8 cellular contexts compared by ENCODE assay signal in genomic region chr19:4011430-4011829, GRCh38. TPM values are rescaled to one million over a fixed set of nuclear protein-coding genes. Genes with fewer than 3 reads are reported as not detected.
DNase-seq lines count a peak whose midpoint lies in the region; ATAC-seq, FAIRE-seq and TF ChIP-seq lines count a peak whose summit lies in the region.
"Not testable (repeated sequence)": the region's sequence is repeated elsewhere in the genome, so short reads cannot be mapped to it uniquely, and the experiment has no call there.

No MANE protein-coding gene starts in this region.

- peak overlapping the region; percentile 51 for H3K4me3 Mint-ChIP-seq in CD4-positive, alpha-beta T cell
- peak overlapping the region; percentile 34 for H3K4me3 Mint-ChIP-seq in T-helper 1 cell treated with Interleukin-12 subunit alpha and Interleukin-12 subunit beta and Interleukin-4 antibody, amounts not matched to agents 30 μg/mL and 1 μg/mL, for 36 hours
- H3K4me3 Mint-ChIP-seq in endodermal cell, result not testable (repeated sequence)
- peak overlapping the region; percentile 79 for H3K4me3 Mint-ChIP-seq in nephron progenitor cell

- H3K27ac ChIP-seq in CD4-positive, alpha-beta T cell (ENCODE audit: low read depth, low read length); GM12878 (ENCODE audit: control insufficient read depth, insufficient read depth); endodermal cell (ENCODE audit: low read depth, low read length): not testable (repeated sequence)
- peak overlapping the region; percentile 38 for H3K27ac ChIP-seq in layer of hippocampus (ENCODE audit: low read depth, low read length)
- peak overlapping the region in 3 of 4 donors; percentile 96 to 99 (median 98) for H3K27ac ChIP-seq in sigmoid colon
- peak overlapping the region in 3 of 4 donors; percentile 55 to 99 (median 89) for H3K27ac ChIP-seq in tibial nerve

- not testable (repeated sequence) for TF ChIP-seq RAD21 in GM12878 (IDR thresholded peaks at IDR 0.05; ENCODE audit: insufficient read depth, low read depth, low read length)

- 98% methylated on average over 6 of the region's 6 CpGs for WGBS in GM12878 (ENCODE audit: insufficient coverage, insufficient replicate concordance, low lambda C conversion rate, missing lambda C conversion rate)
- WGBS in endodermal cell (ENCODE audit: insufficient coverage in 1 of 2, insufficient read length in 1 of 2), 2 experiments, result 95 to 100% methylated on average over 4 to 6 of the region's 6 CpGs
- 66 to 80% methylated on average over 6 of the region's 6 CpGs for WGBS in sigmoid colon, 2 donors
- 66 to 68% methylated on average over 6 of the region's 6 CpGs for WGBS in tibial nerve, 2 donors

- not testable (repeated sequence) for H3K9me3 Mint-ChIP-seq in CD4-positive, alpha-beta T cell; T-helper 1 cell treated with Interleukin-12 subunit alpha and Interleukin-12 subunit beta and Interleukin-4 antibody, amounts not matched to agents 30 μg/mL and 1 μg/mL, for 36 hours; endodermal cell; nephron progenitor cell

- BruUV-seq in GM12878 (replicated peaks; lab: Mats Ljungman, UMichigan), result not testable (repeated sequence)

- not testable (repeated sequence) for H3K27ac Mint-ChIP-seq in CD4-positive, alpha-beta T cell; T-helper 1 cell treated with Interleukin-12 subunit alpha and Interleukin-12 subunit beta and Interleukin-4 antibody, amounts not matched to agents 30 μg/mL and 1 μg/mL, for 36 hours
- H3K27ac Mint-ChIP-seq in endodermal cell (peak overlapping the region; percentile 62), nephron progenitor cell (peak overlapping the region; percentile 79)

- not testable (repeated sequence) for H3K9me3 ChIP-seq in CD4-positive, alpha-beta T cell (ENCODE audit: control insufficient read depth, low read length); GM12878 (replicated peaks; ENCODE audit: control insufficient read depth, insufficient read depth, low read length); endodermal cell (ENCODE audit: control insufficient read depth, low read length); sigmoid colon; tibial nerve

- H3K4me2 ChIP-seq in GM12878 (ENCODE audit: control insufficient read depth, insufficient read depth), result 0 out of 2 replicates have a peak overlapping the region, but pooled peaks have one; percentile 25

- H3K9ac ChIP-seq in GM12878 (ENCODE audit: control insufficient read depth, insufficient read depth, low read length); endodermal cell (ENCODE audit: extremely low read depth, low read length, poor library complexity, severe bottlenecking): not testable (repeated sequence)

- in situ Hi-C loops in GM12878 (cut with MboI), result not testable (repeated sequence)

- H4K20me1 ChIP-seq in GM12878 (ENCODE audit: control insufficient read depth, insufficient read depth), result not testable (repeated sequence)

- RAD21 ChIA-PET in GM12878 (lab: Charles Lee; ENCODE audit: unreplicated experiment), result not testable (repeated sequence)

- not testable (repeated sequence) for DNase-seq in CD4-positive, alpha-beta T cell; GM12878 (ENCODE audit: low read depth, low spot score); endodermal cell; nephron progenitor cell; sigmoid colon; tibial nerve (ENCODE audit: low spot score in 2 of 2)

- peaks cover 25% of the 10 kb centered on the region for H3K4me1 Mint-ChIP-seq in CD4-positive, alpha-beta T cell (ENCODE audit: low read depth)
- peaks cover 14% of the 10 kb centered on the region for H3K4me1 Mint-ChIP-seq in T-helper 1 cell treated with Interleukin-12 subunit alpha and Interleukin-12 subunit beta and Interleukin-4 antibody, amounts not matched to agents 30 μg/mL and 1 μg/mL, for 36 hours (ENCODE audit: low read depth)
- H3K4me1 Mint-ChIP-seq in endodermal cell (peaks cover 12% of the 10 kb centered on the region), nephron progenitor cell (peaks cover 70% of the 10 kb centered on the region)

- H3K79me2 ChIP-seq in GM12878 (ENCODE audit: control insufficient read depth, insufficient read depth, low read length), result peaks cover 34% of the 10 kb centered on the region

- intact Hi-C loops in CD4-positive, alpha-beta T cell (cut with DNase I, micrococcal nuclease); GM12878 (cut with micrococcal nuclease; ENCODE audit: unreplicated experiment); sigmoid colon (cut with DNase I): not testable (repeated sequence)

- not testable (repeated sequence) for H2AFZ ChIP-seq in GM12878 (ENCODE audit: control insufficient read depth, low read depth, low read length)

- CTCF ChIA-PET in CD4-positive, alpha-beta T cell (lab: Charles Lee); GM12878 (lab: Yijun Ruan, JAX): not testable (repeated sequence)

- not testable (repeated sequence) for TF ChIP-seq CTCF in CD4-positive, alpha-beta T cell (IDR thresholded peaks at IDR 0.05); GM12878 (IDR thresholded peaks at IDR 0.05 in 2 of 3, conservative IDR thresholded peaks at IDR 0.05 in 1 of 3; ENCODE audit: control insufficient read depth in 2 of 3, extremely low read depth in 1 of 3, insufficient read depth in 1 of 3, low read depth in 3 of 3, low read length in 3 of 3); endodermal cell (conservative IDR thresholded peaks at IDR 0.05); nephron progenitor cell (IDR thresholded peaks at IDR 0.05); sigmoid colon (IDR thresholded peaks at IDR 0.05); tibial nerve (IDR thresholded peaks at IDR 0.05)

- not testable (repeated sequence) for H3K27me3 Mint-ChIP-seq in CD4-positive, alpha-beta T cell; T-helper 1 cell treated with Interleukin-12 subunit alpha and Interleukin-12 subunit beta and Interleukin-4 antibody, amounts not matched to agents 30 μg/mL and 1 μg/mL, for 36 hours (ENCODE audit: low read depth); endodermal cell (ENCODE audit: insufficient read depth); nephron progenitor cell (ENCODE audit: low read depth, poor library complexity)

- H3K36me3 ChIP-seq in GM12878 (ENCODE audit: control insufficient read depth in 2 of 2, insufficient read depth in 2 of 2, low read length in 1 of 2), result peaks cover 0 to 15% of the 10 kb centered on the region in 2 experiments; a peak in 2 of 4 replicates
- H3K36me3 ChIP-seq in endodermal cell (ENCODE audit: control insufficient read depth, insufficient read depth, low read length), result peaks cover 15% of the 10 kb centered on the region
- peaks cover 7 to 19% (median 13%) of the 10 kb centered on the region in 4 donors for H3K36me3 ChIP-seq in sigmoid colon
- H3K36me3 ChIP-seq in tibial nerve, result peaks cover 3 to 36% (median 12%) of the 10 kb centered on the region in 3 donors

- TF ChIP-seq EP300 in GM12878 (IDR thresholded peaks at IDR 0.05; ENCODE audit: borderline replicate concordance in 1 of 2, control insufficient read depth in 1 of 2, low read depth in 2 of 2, low read length in 2 of 2); sigmoid colon (IDR thresholded peaks at IDR 0.05); tibial nerve (IDR thresholded peaks at IDR 0.05): not testable (repeated sequence)

- SMC1A ChIA-PET in GM12878 (lab: Charles Lee; ENCODE audit: uncharacterized antibody, unreplicated experiment), result not testable (repeated sequence)

- not testable (repeated sequence) for FAIRE-seq in GM12878 (lab: Jason Lieb, UNC)

- POLR2A ChIA-PET in CD4-positive, alpha-beta T cell (lab: Charles Lee); GM12878 (lab: Charles Lee): not testable (repeated sequence)

- ATAC-seq in CD4-positive, alpha-beta T cell (ENCODE audit: poor library complexity); GM12878: not testable (repeated sequence)

- not testable (repeated sequence) for H3K4me1 ChIP-seq in GM12878 (ENCODE audit: control insufficient read depth, insufficient read depth, low read length); endodermal cell (ENCODE audit: control insufficient read depth, insufficient read depth, low read length)
- peaks cover 0 to 87% (median 86%) of the 10 kb centered on the region in 4 donors for H3K4me1 ChIP-seq in sigmoid colon
- H3K4me1 ChIP-seq in tibial nerve, result peaks cover 0 to 82% (median 67%) of the 10 kb centered on the region in 4 donors

- H3K27me3 ChIP-seq in CD4-positive, alpha-beta T cell (ENCODE audit: control insufficient read depth, insufficient read depth, low read length); GM12878 (replicated peaks in 1 of 2; ENCODE audit: control insufficient read depth in 2 of 2, insufficient read depth in 2 of 2, low read length in 1 of 2); endodermal cell (ENCODE audit: control insufficient read depth, insufficient read depth, low read length, poor library complexity, severe bottlenecking); layer of hippocampus (ENCODE audit: control insufficient read depth, insufficient read depth, low read length); sigmoid colon; tibial nerve: not testable (repeated sequence)

- not testable (repeated sequence) for TF ChIP-seq POLR2A in GM12878 (IDR thresholded peaks at IDR 0.05; ENCODE audit: low read depth, low read length); sigmoid colon (IDR thresholded peaks at IDR 0.05); tibial nerve (IDR thresholded peaks at IDR 0.05)

- H3K4me3 ChIP-seq in GM12878; endodermal cell (ENCODE audit: low read length); tibial nerve: not testable (repeated sequence)
- peak overlapping the region in 1 of 4 donors; percentile 100 for H3K4me3 ChIP-seq in sigmoid colon

- H3K36me3 Mint-ChIP-seq in CD4-positive, alpha-beta T cell (ENCODE audit: low read depth), result peaks cover 26% of the 10 kb centered on the region
- H3K36me3 Mint-ChIP-seq in T-helper 1 cell treated with Interleukin-12 subunit alpha and Interleukin-12 subunit beta and Interleukin-4 antibody, amounts not matched to agents 30 μg/mL and 1 μg/mL, for 36 hours (ENCODE audit: low read depth); nephron progenitor cell (ENCODE audit: low read depth): not testable (repeated sequence)
- H3K36me3 Mint-ChIP-seq in endodermal cell (ENCODE audit: low read depth), result peaks cover 18% of the 10 kb centered on the region

RNA-seq across cellular contexts. Expression of gene PIAS4, which starts 3.9 kb away (rescaled TPM):
- total RNA-seq in CD4-positive, alpha-beta T cell, result 10 to 100 TPM; 14.5 to 16.5 TPM
- total RNA-seq in GM12878 (2013; cell fraction: nucleolus; rRNA removed), result 20.6 and 22.2 TPM in 2 replicates
- total RNA-seq in GM12878 (2014; rRNA removed) (17.8 and 22.0 TPM in 2 replicates), GM12878 (2014; rRNA removed; fragmentation: Illumina TruSeq; extraction: Trizol) (5.7 and 10.6 TPM in 2 replicates), GM12878 (2021) (23.2 and 25.1 TPM in 2 replicates), endodermal cell (10 to 100 TPM; 57.5 to 58.1 TPM), sigmoid colon (10 to 100 TPM; 16.5 to 29.9 (median 19.3) TPM), tibial nerve (10 to 100 TPM; 23.0 to 32.4 (median 26.3) TPM)
- 12.1 TPM for polyA plus RNA-seq in GM12878 (2011; ENCODE audit: low read depth)
- polyA plus RNA-seq in GM12878 (2011; rRNA removed) (2.7 and 7.7 TPM in 2 replicates), GM12878 (2014; fragmentation: Illumina TruSeq; extraction: Trizol) (5.4 and 9.6 TPM in 2 replicates), GM12878 (2014; fragmentation: Nextera tagmentation; extraction: Ambion mirVana) (under 1 TPM; 0.13 to 0.40 TPM), GM12878 (2014; rRNA removed) (17.9 and 23.1 TPM in 2 replicates), GM12878 (2016; fragmentation: Nextera tagmentation; extraction: Ambion mirVana) (10 to 100 TPM; 12.0 to 13.5 TPM), sigmoid colon (10 to 100 TPM in 2 of 3 donors, 1 to 10 TPM in 1; 7.2 to 21.8 (median 15.0) TPM)
- polyA plus RNA-seq in GM12878 (2011; cell fraction: cytosol; rRNA removed), result 11.0 and 13.0 TPM in 2 replicates
- 16.1 and 32.0 TPM in 2 replicates for polyA plus RNA-seq in GM12878 (2011; cell fraction: nucleus; rRNA removed)
- 15.2 and 24.4 TPM in 2 replicates for polyA plus RNA-seq in GM12878 (2012)
- 4.2 and 14.1 TPM in 2 replicates for polyA minus RNA-seq in GM12878 (2011; rRNA and poly(A)+ RNA removed)
- polyA minus RNA-seq in GM12878 (2011; cell fraction: cytosol; rRNA and poly(A)+ RNA removed), result 4.5 and 4.8 TPM in 2 replicates
- 14.3 and 19.8 TPM in 2 replicates for polyA minus RNA-seq in GM12878 (2011; cell fraction: nucleus; rRNA and poly(A)+ RNA removed)
- polyA plus RNA-seq in endodermal cell (2013, experiment 1 of 2), result 35.5 TPM
- 30.9 TPM for polyA plus RNA-seq in endodermal cell (2013, experiment 2 of 2)

RNA-seq across cellular contexts. Expression of gene EEF2, which starts 26.2 kb away (rescaled TPM):
- 1,000 to 10,000 TPM; 2,756 to 2,866 TPM for total RNA-seq in CD4-positive, alpha-beta T cell
- total RNA-seq in GM12878 (2013; cell fraction: nucleolus; rRNA removed), result 428 and 477 TPM in 2 replicates
- 2,013 and 2,296 TPM in 2 replicates for total RNA-seq in GM12878 (2014; rRNA removed)
- 1,954 and 2,053 TPM in 2 replicates for total RNA-seq in GM12878 (2014; rRNA removed; fragmentation: Illumina TruSeq; extraction: Trizol)
- total RNA-seq in GM12878 (2021), result 3,487 and 3,491 TPM in 2 replicates
- 2,021 TPM for polyA plus RNA-seq in GM12878 (2011; ENCODE audit: low read depth)
- polyA plus RNA-seq in GM12878 (2011; rRNA removed), result 1,026 and 1,259 TPM in 2 replicates
- polyA plus RNA-seq in GM12878 (2011; cell fraction: cytosol; rRNA removed), result 1,261 and 1,791 TPM in 2 replicates
- 851 and 1,120 TPM in 2 replicates for polyA plus RNA-seq in GM12878 (2011; cell fraction: nucleus; rRNA removed)
- 2,531 and 6,101 TPM in 2 replicates for polyA plus RNA-seq in GM12878 (2012)
- polyA plus RNA-seq in GM12878 (2014; fragmentation: Illumina TruSeq; extraction: Trizol), result 1,630 and 2,440 TPM in 2 replicates
- 100 to 1,000 TPM; 513 to 937 TPM for polyA plus RNA-seq in GM12878 (2014; fragmentation: Nextera tagmentation; extraction: Ambion mirVana)
- 1,584 and 1,859 TPM in 2 replicates for polyA plus RNA-seq in GM12878 (2014; rRNA removed)
- 100 to 1,000 TPM; 280 to 285 TPM for polyA plus RNA-seq in GM12878 (2016; fragmentation: Nextera tagmentation; extraction: Ambion mirVana)
- 1,004 and 2,355 TPM in 2 replicates for polyA minus RNA-seq in GM12878 (2011; rRNA and poly(A)+ RNA removed)
- polyA minus RNA-seq in GM12878 (2011; cell fraction: cytosol; rRNA and poly(A)+ RNA removed), result 1,141 and 1,143 TPM in 2 replicates
- 341 and 536 TPM in 2 replicates for polyA minus RNA-seq in GM12878 (2011; cell fraction: nucleus; rRNA and poly(A)+ RNA removed)
- 1,000 to 10,000 TPM; 1,913 to 2,886 TPM for total RNA-seq in endodermal cell
- 1,668 TPM for polyA plus RNA-seq in endodermal cell (2013, experiment 1 of 2)
- 1,515 TPM for polyA plus RNA-seq in endodermal cell (2013, experiment 2 of 2)
- 1,000 to 10,000 TPM; 1,842 to 2,448 (median 2,055) TPM for total RNA-seq in sigmoid colon
- 1,000 to 10,000 TPM in 2 of 3 donors, 100 to 1,000 TPM in 1; 906 to 1,654 (median 1,225) TPM for polyA plus RNA-seq in sigmoid colon
- total RNA-seq in tibial nerve, result 1,000 to 10,000 TPM; 1,233 to 1,650 (median 1,549) TPM

RNA-seq across cellular contexts. Expression of gene DAPK3, which starts 40.5 kb away (rescaled TPM):
- total RNA-seq in CD4-positive, alpha-beta T cell, result 10 to 100 TPM; 21.1 to 22.9 TPM
- total RNA-seq in GM12878 (2013; cell fraction: nucleolus; rRNA removed), result 40.0 and 41.8 TPM in 2 replicates
- total RNA-seq in GM12878 (2014; rRNA removed), result 35.5 and 39.3 TPM in 2 replicates
- 12.7 and 16.5 TPM in 2 replicates for total RNA-seq in GM12878 (2014; rRNA removed; fragmentation: Illumina TruSeq; extraction: Trizol)
- 42.1 and 46.4 TPM in 2 replicates for total RNA-seq in GM12878 (2021)
- polyA plus RNA-seq in GM12878 (2011; ENCODE audit: low read depth), result 14.4 TPM
- 8.3 and 22.5 TPM in 2 replicates for polyA plus RNA-seq in GM12878 (2011; rRNA removed)
- polyA plus RNA-seq in GM12878 (2011; cell fraction: cytosol; rRNA removed), result 34.2 and 37.4 TPM in 2 replicates
- polyA plus RNA-seq in GM12878 (2011; cell fraction: nucleus; rRNA removed), result 39.1 and 56.5 TPM in 2 replicates
- 42.0 and 57.7 TPM in 2 replicates for polyA plus RNA-seq in GM12878 (2012)
- 3.8 and 17.8 TPM in 2 replicates for polyA plus RNA-seq in GM12878 (2014; fragmentation: Illumina TruSeq; extraction: Trizol)
- polyA plus RNA-seq in GM12878 (2014; fragmentation: Nextera tagmentation; extraction: Ambion mirVana), result under 1 TPM; 0.13 to 0.53 TPM
- polyA plus RNA-seq in GM12878 (2014; rRNA removed), result 45.5 and 50.6 TPM in 2 replicates
- polyA plus RNA-seq in GM12878 (2016; fragmentation: Nextera tagmentation; extraction: Ambion mirVana), result 10 to 100 TPM; 27.2 to 35.2 TPM
- 19.1 and 19.3 TPM in 2 replicates for polyA minus RNA-seq in GM12878 (2011; rRNA and poly(A)+ RNA removed)
- polyA minus RNA-seq in GM12878 (2011; cell fraction: cytosol; rRNA and poly(A)+ RNA removed), result 11.6 and 16.3 TPM in 2 replicates
- polyA minus RNA-seq in GM12878 (2011; cell fraction: nucleus; rRNA and poly(A)+ RNA removed), result 11.6 and 17.9 TPM in 2 replicates
- total RNA-seq in endodermal cell, result 100 to 1,000 TPM in 1 of 2 donors, 10 to 100 TPM in 1; 89.9 to 106 TPM
- 64.1 TPM for polyA plus RNA-seq in endodermal cell (2013, experiment 1 of 2)
- 54.5 TPM for polyA plus RNA-seq in endodermal cell (2013, experiment 2 of 2)
- total RNA-seq in sigmoid colon, result 100 to 1,000 TPM in 3 of 4 donors, 10 to 100 TPM in 1; 91.3 to 167 (median 125) TPM
- polyA plus RNA-seq in sigmoid colon, result 10 to 100 TPM; 38.4 to 66.8 (median 52.9) TPM
- 10 to 100 TPM; 58.8 to 87.7 (median 70.3) TPM for total RNA-seq in tibial nerve

RNA-seq across cellular contexts. Expression of gene ZBTB7A, which starts 55.3 kb away (rescaled TPM):
- 10 to 100 TPM; 44.2 to 47.2 TPM for total RNA-seq in CD4-positive, alpha-beta T cell
- 20.9 and 24.8 TPM in 2 replicates for total RNA-seq in GM12878 (2013; cell fraction: nucleolus; rRNA removed)
- total RNA-seq in GM12878 (2014; rRNA removed) (10.6 and 15.9 TPM in 2 replicates), GM12878 (2014; rRNA removed; fragmentation: Illumina TruSeq; extraction: Trizol) (3.2 TPM in 2 replicates), GM12878 (2021) (40.0 and 42.4 TPM in 2 replicates), endodermal cell (10 to 100 TPM; 19.2 to 22.1 TPM), sigmoid colon (10 to 100 TPM; 35.4 to 53.2 (median 44.8) TPM), tibial nerve (10 to 100 TPM; 64.9 to 97.7 (median 86.7) TPM)
- 2.2 TPM for polyA plus RNA-seq in GM12878 (2011; ENCODE audit: low read depth)
- polyA plus RNA-seq in GM12878 (2011; rRNA removed) (0.84 and 2.5 TPM in 2 replicates), GM12878 (2014; fragmentation: Illumina TruSeq; extraction: Trizol) (4.1 and 5.9 TPM in 2 replicates), GM12878 (2014; fragmentation: Nextera tagmentation; extraction: Ambion mirVana) (under 1 TPM; 0.26 to 0.73 TPM), GM12878 (2014; rRNA removed) (16.2 and 22.2 TPM in 2 replicates), GM12878 (2016; fragmentation: Nextera tagmentation; extraction: Ambion mirVana) (10 to 100 TPM in 1 of 2 experiments, 1 to 10 TPM in 1; 2.0 to 10.1 TPM), sigmoid colon (10 to 100 TPM; 22.8 to 39.1 (median 23.8) TPM)
- 4.5 and 7.6 TPM in 2 replicates for polyA plus RNA-seq in GM12878 (2011; cell fraction: cytosol; rRNA removed)
- 12.8 and 18.3 TPM in 2 replicates for polyA plus RNA-seq in GM12878 (2011; cell fraction: nucleus; rRNA removed)
- 14.1 and 15.9 TPM in 2 replicates for polyA plus RNA-seq in GM12878 (2012)
- polyA minus RNA-seq in GM12878 (2011; rRNA and poly(A)+ RNA removed), result 3.6 and 6.5 TPM in 2 replicates
- 12.4 and 12.8 TPM in 2 replicates for polyA minus RNA-seq in GM12878 (2011; cell fraction: cytosol; rRNA and poly(A)+ RNA removed)
- 3.6 and 4.7 TPM in 2 replicates for polyA minus RNA-seq in GM12878 (2011; cell fraction: nucleus; rRNA and poly(A)+ RNA removed)
- 7.5 TPM for polyA plus RNA-seq in endodermal cell (2013, experiment 1 of 2)
- 7.2 TPM for polyA plus RNA-seq in endodermal cell (2013, experiment 2 of 2)
